Comparison of ENCODE assay signal across 28 cellular contexts in the genomic region with DNA sequence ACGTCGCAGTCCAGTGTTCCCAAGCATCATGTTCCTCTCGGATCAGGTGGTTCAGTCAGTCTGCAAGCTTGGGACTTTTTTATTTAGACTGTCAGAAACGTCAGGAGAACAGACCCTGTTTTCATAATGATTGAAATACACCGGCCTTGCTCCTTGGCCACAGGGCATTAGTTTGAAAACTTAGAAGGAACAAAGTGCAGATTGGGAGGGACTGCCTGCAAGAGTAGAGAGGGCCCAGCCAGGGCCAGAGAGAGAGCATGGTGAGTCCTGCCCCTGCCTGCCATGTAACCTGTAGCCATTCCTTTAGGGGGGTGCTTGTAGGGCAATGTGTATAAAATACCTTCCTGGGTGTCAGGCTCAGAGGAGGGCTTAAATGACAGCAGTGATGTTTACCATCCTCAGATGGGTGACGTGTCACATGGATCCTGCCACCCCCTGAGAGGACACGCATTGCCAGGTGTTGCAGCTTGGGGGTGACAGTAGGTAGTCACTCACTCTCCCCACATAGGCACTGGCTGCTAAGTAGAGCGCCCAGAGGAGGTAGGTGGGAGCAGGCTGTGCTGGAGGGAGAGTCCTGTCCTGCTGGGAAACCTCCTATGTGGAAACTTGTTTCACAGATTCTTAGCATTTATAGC.
"Had no signal": no experiment of that assay in that cellular context is flagged by ENCODE, and none has a peak within 500 bp of the region (broad histone marks: within the 10 kb centered on the region; RNA-seq: fewer than 3 reads in every experiment).

No MANE protein-coding gene starts in this region.

- H3K27me3 ChIP-seq: adrenal gland had no signal

- H3K27ac Mint-ChIP-seq: activated CD4-positive, alpha-beta memory T cell treated with anti-CD3 and anti-CD28 coated beads, Interleukin-2, amount 10 ng/mL, durations not matched to agents 7 days and 5 days; activated CD4-positive, alpha-beta T cell treated with anti-CD3 and anti-CD28 coated beads for 36 hours; activated naive CD8-positive, alpha-beta T cell; T-cell had no signal

- H3K4me3 Mint-ChIP-seq: activated CD4-positive, alpha-beta memory T cell treated with anti-CD3 and anti-CD28 coated beads, Interleukin-2, amount 10 ng/mL, durations not matched to agents 7 days and 5 days; activated CD4-positive, alpha-beta T cell treated with anti-CD3 and anti-CD28 coated beads for 36 hours; activated naive CD8-positive, alpha-beta T cell; T-cell had no signal

- H3K4me1 Mint-ChIP-seq: activated CD4-positive, alpha-beta memory T cell treated with anti-CD3 and anti-CD28 coated beads, Interleukin-2, amount 10 ng/mL, durations not matched to agents 7 days and 5 days; activated CD4-positive, alpha-beta T cell treated with anti-CD3 and anti-CD28 coated beads for 36 hours; T-cell had no signal

- DNase-seq: activated CD4-positive, alpha-beta memory T cell treated with anti-CD3 and anti-CD28 coated beads, Interleukin-2, amount 10 ng/mL, durations not matched to agents 7 days and 5 days; activated CD4-positive, alpha-beta T cell treated with anti-CD3 and anti-CD28 coated beads for 36 hours; activated CD4-positive, alpha-beta T cell treated with anti-CD3 and anti-CD28 coated beads, Interleukin-2, amount 50 U/mL, for 1 hour; activated CD8-positive, alpha-beta memory T cell treated with anti-CD3 and anti-CD28 coated beads, Interleukin-2, amount 50 U/mL, for 48 hours; activated naive CD4-positive, alpha-beta T cell; activated T-cell treated with anti-CD3 and anti-CD28 coated beads, Interleukin-2, amount 50 U/mL, for 1 hour; anterior cingulate cortex; IMR-90; Kasumi-1; KBM-7; NCI-H1694; NCI-H2029; NCI-H2107; NCI-H510A treated with DMSO at 0.1 percent for 48 hours; NCI-H69; NK-92 treated with Interleukin-12 subunit alpha and Interleukin-12 subunit beta, amount 100 ng/mL, for 24 hours; OCI-M1; RPMI8226; T-cell; T-helper 2 cell; T1000 had no signal

- H3K27me3 Mint-ChIP-seq: activated CD4-positive, alpha-beta memory T cell treated with anti-CD3 and anti-CD28 coated beads, Interleukin-2, amount 10 ng/mL, durations not matched to agents 7 days and 5 days; activated CD4-positive, alpha-beta T cell treated with anti-CD3 and anti-CD28 coated beads for 36 hours; activated naive CD8-positive, alpha-beta T cell; T-cell had no signal

- ATAC-seq: activated CD4-positive, alpha-beta T cell treated with anti-CD3 and anti-CD28 coated beads for 36 hours; Panc1; Right ventricle myocardium inferior; T-cell had no signal

- H3K9me3 ChIP-seq: adrenal gland had no signal

- H3K36me3 Mint-ChIP-seq: activated naive CD8-positive, alpha-beta T cell had no signal

- FAIRE-seq: TTC549 had no signal

- H3K9me3 Mint-ChIP-seq: activated CD4-positive, alpha-beta memory T cell treated with anti-CD3 and anti-CD28 coated beads, Interleukin-2, amount 10 ng/mL, durations not matched to agents 7 days and 5 days; T-cell had no signal

- H3K27ac ChIP-seq: adrenal gland, SK-N-MC, VCaP had no signal

- H3K4me3 ChIP-seq: adrenal gland, SK-N-MC had no signal

- H3K4me1 ChIP-seq: adrenal gland had no signal
